In genomic region chr18:6521804-6522418, GRCh38 we compare ENCODE assay signal across 8 cellular contexts.
A peak's percentile ranks its signal among the peaks of the same experiment; 100 is the strongest.
DNase-seq lines count a peak whose midpoint lies in the region; ATAC-seq and TF ChIP-seq lines count a peak whose summit lies in the region.

No MANE protein-coding gene starts in this region.

- no peaks in the 10 kb centered on the region for H3K27me3 Mint-ChIP-seq in CD8-positive, alpha-beta memory T cell

- in situ Hi-C loops in SK-MEL-5 (cut with HindIII; ENCODE audit: low pct_unique_long_range_greater_than_20kb, low sequenced_read_pairs) = no loop called here

- POLR2A ChIA-PET in CD8-positive, alpha-beta memory T cell (lab: Charles Lee) = no interaction called here

- H3K36me3 ChIP-seq in GM06990 (ENCODE audit: control insufficient read depth, insufficient read depth, low read length) = no peaks in the 10 kb centered on the region
- no peaks in the 10 kb centered on the region for H3K36me3 ChIP-seq in thyroid gland
- H3K36me3 ChIP-seq in CD8-positive, alpha-beta memory T cell (ENCODE audit: insufficient read depth, low read length) = no peaks in the 10 kb centered on the region

- no peak overlapping the region for H3K27ac Mint-ChIP-seq in CD8-positive, alpha-beta memory T cell

- CTCF ChIA-PET in CD8-positive, alpha-beta memory T cell (lab: Charles Lee) = no interaction called here

- TF ChIP-seq CTCF in AG09309 (IDR thresholded peaks at IDR 0.05; ENCODE audit: control insufficient read depth, insufficient read depth, low read depth, low read length, missing control alignments) = peak; percentile 82
- TF ChIP-seq CTCF in GM06990 (IDR thresholded peaks at IDR 0.05; ENCODE audit: insufficient read depth, low read length, poor library complexity, severe bottlenecking) = peak; percentile 98
- TF ChIP-seq CTCF in thyroid gland (IDR thresholded peaks at IDR 0.05) = peak; percentile 29 to 45 (median 42)

- no peak overlapping the region for H3K4me3 ChIP-seq in AG09309 (ENCODE audit: control insufficient read depth, low read depth, low read length)
- no peak overlapping the region for H3K4me3 ChIP-seq in GM06990 (replicated peaks; ENCODE audit: low read depth, low read length)
- H3K4me3 ChIP-seq in thyroid gland (replicated peaks in 1 of 3) = no peak overlapping the region
- no peak overlapping the region for H3K4me3 ChIP-seq in CD8-positive, alpha-beta memory T cell (ENCODE audit: low read length)

- intact Hi-C loops in thyroid gland (cut with DNase I) = no loop called here

- H3K4me1 ChIP-seq in thyroid gland = no peaks in the 10 kb centered on the region
- H3K4me1 ChIP-seq in CD8-positive, alpha-beta memory T cell (ENCODE audit: insufficient read depth, low read length) = no peaks in the 10 kb centered on the region

- WGBS in thyroid gland, 2 donors = 53 to 71% methylated on average over 1 of the region's 1 CpG

- H3K4me3 Mint-ChIP-seq in CD8-positive, alpha-beta memory T cell = no peak overlapping the region

- peak; percentile 64 for ATAC-seq in HG03378 (IDR thresholded peaks at IDR 0.05; ENCODE audit: unreplicated experiment)

- DNase-seq in AG09309 (ENCODE audit: low read depth) (peak; percentile 2), GM06990 (ENCODE audit: extremely low read depth, insufficient read length) (no peak), SK-MEL-5 (ENCODE audit: low read depth, low spot score) (peak; percentile 81), germinal center (ENCODE audit: low spot score) (peak; percentile 33), thyroid gland (peak; percentile 10 to 13), hepatic stellate cell (ENCODE audit: low spot score) (no peak)
- DNase-seq in CD8-positive, alpha-beta memory T cell = no peak

- TF ChIP-seq POLR2A in thyroid gland (IDR thresholded peaks at IDR 0.05) = no peak

- no peaks in the 10 kb centered on the region for H3K9me3 ChIP-seq in thyroid gland
- no peaks in the 10 kb centered on the region for H3K9me3 ChIP-seq in CD8-positive, alpha-beta memory T cell (ENCODE audit: low read length)

- peaks cover 2% of the 10 kb centered on the region; the same call in 1 of the 2 replicates for H3K27me3 ChIP-seq in GM06990 (replicated peaks; ENCODE audit: control insufficient read depth, insufficient read depth, low read length)
- no peaks in the 10 kb centered on the region for H3K27me3 ChIP-seq in thyroid gland
- H3K27me3 ChIP-seq in CD8-positive, alpha-beta memory T cell (ENCODE audit: insufficient read depth, low read length, poor library complexity, severe bottlenecking) = no peaks in the 10 kb centered on the region

- peaks cover 9 to 23% (median 18%) of the 10 kb centered on the region in 5 donors for H3K9me3 Mint-ChIP-seq in CD8-positive, alpha-beta memory T cell

- H3K4me1 Mint-ChIP-seq in CD8-positive, alpha-beta memory T cell = no peaks in the 10 kb centered on the region

- no peak overlapping the region for H3K27ac ChIP-seq in thyroid gland
- no peak overlapping the region for H3K27ac ChIP-seq in CD8-positive, alpha-beta memory T cell (ENCODE audit: low read depth, low read length)

- peaks cover 0 to 5% (median 0%) of the 10 kb centered on the region in 3 donors for H3K36me3 Mint-ChIP-seq in CD8-positive, alpha-beta memory T cell

Comparison
In these comparisons a context has a peak if more than half of its experiments do, and no peak if none do; other contexts are left out.
1. DNase-seq: peak in AG09309 (single experiment), SK-MEL-5 (single experiment), germinal center (single experiment) and thyroid gland (2 of 2); none in GM06990 (single experiment), hepatic stellate cell (single experiment) and CD8-positive, alpha-beta memory T cell (0 of 5).
2. CTCF ChIP-seq: peak in every context shown above with its lines; median percentile 98 in GM06990; 82 in AG09309; 42 in thyroid gland.